In the genomic region with DNA sequence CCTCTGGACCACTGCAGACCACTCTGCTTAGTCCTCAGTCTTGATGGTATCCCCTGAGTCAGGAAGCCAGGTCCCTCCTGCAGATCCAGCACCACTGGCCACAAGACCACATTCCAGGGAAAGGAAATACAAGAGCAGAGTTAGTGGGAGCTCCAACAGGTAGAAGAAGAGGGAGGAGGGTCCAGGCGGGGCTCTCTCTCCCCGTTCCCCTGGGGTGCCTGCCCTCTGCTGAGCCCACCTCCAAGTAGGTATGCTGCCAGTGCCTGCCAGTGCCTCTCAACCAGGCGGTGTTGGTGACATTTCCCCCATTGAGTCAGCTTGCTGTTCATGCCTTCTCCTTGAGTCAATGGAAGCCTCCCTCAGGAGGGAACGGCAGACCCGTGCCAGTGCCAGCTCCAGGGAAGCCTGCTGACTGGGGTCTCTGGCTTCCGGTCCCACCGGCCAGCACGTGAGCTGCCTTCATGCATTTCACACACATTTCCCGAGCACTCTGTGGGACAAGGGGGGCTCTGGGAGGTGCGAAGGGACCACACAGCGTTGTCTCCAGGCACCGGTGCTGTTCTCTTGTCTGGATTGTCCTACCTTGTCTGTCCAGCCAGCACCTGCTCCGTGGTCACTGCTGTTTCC, we compare ENCODE assay signal across 17 cellular contexts.
A peak's percentile ranks its signal among the peaks of the same experiment; 100 is the strongest.
DNase-seq lines count a peak whose midpoint lies in the region; ATAC-seq and TF ChIP-seq lines count a peak whose summit lies in the region.
"Had no signal": no experiment of that assay in that cellular context is flagged by ENCODE, and none has a peak within 500 bp of the region (broad histone marks: within the 10 kb centered on the region; RNA-seq: fewer than 3 reads in every experiment).

No MANE protein-coding gene starts in this region.

- H3K4me1 Mint-ChIP-seq in stimulated activated effector memory CD8-positive, alpha-beta T cell treated with anti-CD3 and anti-CD28 coated beads, Interleukin-12 subunit alpha, Interleukin-12 subunit beta, amount 100 ng/mL, for 72 hours = peaks cover 49% of the 10 kb centered on the region
- H3K4me1 Mint-ChIP-seq in CD14-positive monocyte = peaks cover 21% of the 10 kb centered on the region

- POLR2A ChIA-PET in PC-9 (lab: Charles Lee; ENCODE audit: unreplicated experiment) = no interaction called here

- peaks cover 5 to 15% (median 6%) of the 10 kb centered on the region in 3 donors for H3K27me3 Mint-ChIP-seq in CD14-positive monocyte (ENCODE audit: low read depth in 3 of 3)

- peaks cover 7% of the 10 kb centered on the region; the same call in 1 of the 2 replicates for H3F3A ChIP-seq in PC-9 (ENCODE audit: insufficient read depth, low read depth)

- H3K27ac Mint-ChIP-seq in stimulated activated effector memory CD8-positive, alpha-beta T cell treated with anti-CD3 and anti-CD28 coated beads, Interleukin-12 subunit alpha, Interleukin-12 subunit beta, amount 100 ng/mL, for 72 hours = peak overlapping the region; percentile 5
- H3K27ac Mint-ChIP-seq in CD14-positive monocyte = no peak overlapping the region

- H3K4me1 ChIP-seq in right cardiac atrium (ENCODE audit: control insufficient read depth, insufficient read depth, low read length) (peaks cover 22% of the 10 kb centered on the region), PC-9 (replicated peaks; ENCODE audit: insufficient read depth) (peaks cover 19% of the 10 kb centered on the region)

- no peaks in the 10 kb centered on the region for H3K79me2 ChIP-seq in PC-9 (ENCODE audit: low read depth)

- no peaks in the 10 kb centered on the region for H4K20me1 ChIP-seq in PC-9 (ENCODE audit: insufficient read depth)

- no peaks in the 10 kb centered on the region for H3K36me3 ChIP-seq in PC-9 (ENCODE audit: low read depth)

- no peak overlapping the region for H3K4me3 Mint-ChIP-seq in stimulated activated effector memory CD8-positive, alpha-beta T cell treated with anti-CD3 and anti-CD28 coated beads, Interleukin-12 subunit alpha, Interleukin-12 subunit beta, amount 100 ng/mL, for 72 hours
- no peak overlapping the region for H3K4me3 Mint-ChIP-seq in CD14-positive monocyte

- TF ChIP-seq CTCF in PC-9 (conservative IDR thresholded peaks at IDR 0.05) (no peak), CD14-positive monocyte (IDR thresholded peaks at IDR 0.05) (no peak)

- peak overlapping the region; percentile 45 for H3K27ac ChIP-seq in right cardiac atrium (ENCODE audit: low read length)
- H3K27ac ChIP-seq in PC-9 = no peak overlapping the region
- H3K27ac ChIP-seq: SK-N-MC had no signal

- H3K9me3 Mint-ChIP-seq in stimulated activated effector memory CD8-positive, alpha-beta T cell treated with anti-CD3 and anti-CD28 coated beads, Interleukin-12 subunit alpha, Interleukin-12 subunit beta, amount 100 ng/mL, for 72 hours = no peaks in the 10 kb centered on the region
- peaks cover 0 to 2% (median 0%) of the 10 kb centered on the region in 7 donors for H3K9me3 Mint-ChIP-seq in CD14-positive monocyte
- H3K9me3 Mint-ChIP-seq: CD8-positive, alpha-beta memory T cell had no signal

- H3K9me2 ChIP-seq in PC-9 (ENCODE audit: insufficient read depth) = no peaks in the 10 kb centered on the region

- CTCF ChIA-PET in PC-9 (lab: Charles Lee) = no interaction called here

- H3K4me3 ChIP-seq in right cardiac atrium (ENCODE audit: low read length) (no peak overlapping the region), PC-9 (no peak overlapping the region)
- H3K4me3 ChIP-seq: SK-N-MC had no signal

- no peak for ATAC-seq in right cardiac atrium
- no peak for ATAC-seq in Right ventricle myocardium superior (ENCODE audit: poor library complexity)
- no peak for ATAC-seq in stimulated activated effector memory CD8-positive, alpha-beta T cell treated with anti-CD3 and anti-CD28 coated beads, Interleukin-12 subunit alpha, Interleukin-12 subunit beta, amount 100 ng/mL, for 72 hours
- no peak for ATAC-seq in HG02588 (IDR thresholded peaks at IDR 0.05; ENCODE audit: unreplicated experiment)

- BruUV-seq in PC-9 (replicated peaks; lab: Mats Ljungman, UMichigan) = no TSS peak

- H3K9me3 ChIP-seq in right cardiac atrium (ENCODE audit: control insufficient read depth, low read length) (no peaks in the 10 kb centered on the region), PC-9 (ENCODE audit: insufficient read depth, low read depth) (no peaks in the 10 kb centered on the region)
- H3K9me3 ChIP-seq: BE2C had no signal

- WGBS in right cardiac atrium = 89% methylated on average over 13 of the region's 13 CpGs

- H3K27me3 ChIP-seq in right cardiac atrium (ENCODE audit: control insufficient read depth, insufficient read depth) (no peaks in the 10 kb centered on the region), PC-9 (ENCODE audit: insufficient read depth, low read depth) (no peaks in the 10 kb centered on the region)
- H3K27me3 ChIP-seq: BE2C had no signal

- no peak overlapping the region for H3K4me2 ChIP-seq in PC-9

- H2AFZ ChIP-seq in PC-9 = no peak overlapping the region

- DNase-seq in right cardiac atrium = no peak
- no peak for DNase-seq in Right ventricle myocardium superior
- DNase-seq in islet precursor cell = peak; percentile 53
- DNase-seq in stimulated activated effector memory CD8-positive, alpha-beta T cell treated with anti-CD3 and anti-CD28 coated beads, Interleukin-12 subunit alpha, Interleukin-12 subunit beta, amount 100 ng/mL, for 72 hours (ENCODE audit: low spot score in 2 of 2) = no peak
- no peak for DNase-seq in PC-9
- no peak for DNase-seq in CD14-positive monocyte (ENCODE audit: low spot score)
- DNase-seq in NCI-H187 (lab: John Stamatoyannopoulos, UW) = no peak
- DNase-seq: 8988T; CD8-positive, alpha-beta memory T cell; DMS79; GOT3; KBM-7; NCI-H2081; NCI-H774 had no signal

- no peaks in the 10 kb centered on the region for H3K36me3 Mint-ChIP-seq in stimulated activated effector memory CD8-positive, alpha-beta T cell treated with anti-CD3 and anti-CD28 coated beads, Interleukin-12 subunit alpha, Interleukin-12 subunit beta, amount 100 ng/mL, for 72 hours
- no peaks in the 10 kb centered on the region for H3K36me3 Mint-ChIP-seq in CD14-positive monocyte

- intact Hi-C loops in right cardiac atrium (cut with DNase I) = loop anchor here in 1 of 4 donors (10.0 kb wide), 1 partner anchor 72 kb away; a partner anchor contains a TSS
- intact Hi-C loops in Right ventricle myocardium superior (cut with DNase I) = no loop called here
- intact Hi-C loops in PC-9 (cut with micrococcal nuclease; ENCODE audit: unreplicated experiment) = no loop called here
- intact Hi-C loops in CD14-positive monocyte (cut with micrococcal nuclease) = no loop called here
